ENCODE assay signal across 9 cellular contexts in the genomic region with DNA sequence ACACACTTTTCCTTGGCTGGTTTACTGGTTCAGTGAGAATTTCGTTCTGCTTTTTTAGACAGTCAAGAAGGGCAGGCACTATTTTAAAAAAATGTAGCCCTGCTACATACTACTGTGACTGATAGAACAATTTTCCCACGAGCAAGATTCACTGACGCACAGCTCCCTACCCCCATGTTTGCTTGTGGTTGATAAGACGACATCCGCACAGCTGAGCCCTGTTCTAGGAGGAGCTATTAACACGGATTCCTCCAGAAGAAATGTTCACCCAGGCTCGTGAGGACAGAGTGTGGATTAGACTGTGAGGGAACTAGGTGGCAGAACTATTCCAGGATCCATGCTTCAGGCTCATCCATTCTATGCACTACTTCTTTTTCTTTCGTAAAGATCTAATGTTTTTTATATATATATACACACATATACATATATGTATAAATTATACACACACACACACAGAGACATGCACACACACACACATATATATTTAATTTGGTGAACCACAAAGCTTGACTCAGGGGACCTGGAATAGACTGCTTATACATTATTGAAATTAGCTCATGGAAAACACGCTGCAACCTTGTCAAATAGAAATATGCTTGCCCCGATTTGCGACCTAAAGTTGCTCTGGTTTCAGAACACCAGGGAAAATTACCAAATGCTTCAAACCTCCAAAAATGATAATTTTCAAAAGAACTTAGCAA.
DNase-seq lines count a peak whose midpoint lies in the region; ATAC-seq and TF ChIP-seq lines count a peak whose summit lies in the region.
"Had no signal": no experiment of that assay in that cellular context is flagged by ENCODE, and none has a peak within 500 bp of the region (broad histone marks: within the 10 kb centered on the region; RNA-seq: fewer than 3 reads in every experiment).

No MANE protein-coding gene starts in this region.

- H3K4me1 ChIP-seq in heart right ventricle (no peaks in the 10 kb centered on the region), upper lobe of right lung (no peaks in the 10 kb centered on the region), stomach (no peaks in the 10 kb centered on the region), BE2C (no peaks in the 10 kb centered on the region)

- DNase-seq in stimulated activated CD4-positive, alpha-beta T cell treated with anti-CD3 and anti-CD28 coated beads, Interleukin-1b, Interleukin-23, amount 100 ng/mL, for 48 hours: peak; percentile 39
- no peak for DNase-seq in stimulated activated CD4-positive, alpha-beta T cell treated with anti-CD3 and anti-CD28 coated beads, Interleukin-2, amount 100 ng/mL, for 48 hours
- peak; percentile 49 for DNase-seq in activated T-cell treated with anti-CD3 and anti-CD28 coated beads, Interleukin-2, amount 50 U/mL, for 1 hour
- DNase-seq in heart right ventricle (peak in 1 of 2 donors; percentile 31), upper lobe of right lung (no peak), stomach (no peak), BE2C (no peak)
- DNase-seq: C1 segment of cervical spinal cord had no signal

- no peak for TF ChIP-seq CTCF in heart right ventricle (IDR thresholded peaks at IDR 0.05)
- TF ChIP-seq CTCF in upper lobe of right lung (IDR thresholded peaks at IDR 0.05): no peak
- TF ChIP-seq CTCF in stomach (IDR thresholded peaks at IDR 0.05): no peak
- no peak for TF ChIP-seq CTCF in BE2C (IDR thresholded peaks at IDR 0.05; ENCODE audit: low read depth, low read length)

- H3K27me3 ChIP-seq in heart right ventricle (no peaks in the 10 kb centered on the region), upper lobe of right lung (no peaks in the 10 kb centered on the region), stomach (no peaks in the 10 kb centered on the region), BE2C (no peaks in the 10 kb centered on the region)

- H3K4me3 ChIP-seq in heart right ventricle (peak overlapping the region in 2 of 10 donors; percentile 10 to 17), upper lobe of right lung (no peak overlapping the region), stomach (no peak overlapping the region), BE2C (ENCODE audit: low read depth, low read length) (no peak overlapping the region)

- TF ChIP-seq EP300 in stomach (IDR thresholded peaks at IDR 0.05): no peak

- H3K9me3 ChIP-seq in heart right ventricle (no peaks in the 10 kb centered on the region), upper lobe of right lung (no peaks in the 10 kb centered on the region), stomach (no peaks in the 10 kb centered on the region), BE2C (no peaks in the 10 kb centered on the region)

- H3K36me3 ChIP-seq in heart right ventricle (no peaks in the 10 kb centered on the region), upper lobe of right lung (no peaks in the 10 kb centered on the region), stomach (no peaks in the 10 kb centered on the region), BE2C (no peaks in the 10 kb centered on the region)

- 29 to 39% methylated on average over 11 of the region's 11 CpGs for WGBS in heart right ventricle, 2 donors
- WGBS in stomach, 5 donors: 35 to 44% (median 38%) methylated on average over 11 of the region's 11 CpGs

- H3K27ac ChIP-seq in heart right ventricle: no peak overlapping the region
- H3K27ac ChIP-seq in upper lobe of right lung: no peak overlapping the region
- no peak overlapping the region for H3K27ac ChIP-seq in stomach

- TF ChIP-seq POLR2A in stomach (IDR thresholded peaks at IDR 0.05): no peak

- intact Hi-C loops in heart right ventricle (cut with DNase I): no loop called here
- intact Hi-C loops in upper lobe of right lung (cut with DNase I): no loop called here
- intact Hi-C loops in stomach (cut with DNase I; ENCODE audit: low total_unique reads): no loop called here

- ATAC-seq in heart right ventricle (peak in 6 of 8 donors; percentile 46 to 80 (median 68)), upper lobe of right lung (peak; percentile 10), GM21423 (IDR thresholded peaks at IDR 0.05; ENCODE audit: unreplicated experiment) (no peak)

Comparison
In these comparisons a context has a peak if more than half of its experiments do, and no peak if none do; other contexts are left out.
1. DNase-seq: peak in stimulated activated CD4-positive, alpha-beta T cell treated with anti-CD3 and anti-CD28 coated beads, Interleukin-1b, Interleukin-23, amount 100 ng/mL, for 48 hours (single experiment) and activated T-cell treated with anti-CD3 and anti-CD28 coated beads, Interleukin-2, amount 50 U/mL, for 1 hour (single experiment); none in stimulated activated CD4-positive, alpha-beta T cell treated with anti-CD3 and anti-CD28 coated beads, Interleukin-2, amount 100 ng/mL, for 48 hours (0 of 2), upper lobe of right lung (single experiment), stomach (single experiment) and BE2C (single experiment).